ENCODE assay signal across 8 cellular contexts in the genomic region with DNA sequence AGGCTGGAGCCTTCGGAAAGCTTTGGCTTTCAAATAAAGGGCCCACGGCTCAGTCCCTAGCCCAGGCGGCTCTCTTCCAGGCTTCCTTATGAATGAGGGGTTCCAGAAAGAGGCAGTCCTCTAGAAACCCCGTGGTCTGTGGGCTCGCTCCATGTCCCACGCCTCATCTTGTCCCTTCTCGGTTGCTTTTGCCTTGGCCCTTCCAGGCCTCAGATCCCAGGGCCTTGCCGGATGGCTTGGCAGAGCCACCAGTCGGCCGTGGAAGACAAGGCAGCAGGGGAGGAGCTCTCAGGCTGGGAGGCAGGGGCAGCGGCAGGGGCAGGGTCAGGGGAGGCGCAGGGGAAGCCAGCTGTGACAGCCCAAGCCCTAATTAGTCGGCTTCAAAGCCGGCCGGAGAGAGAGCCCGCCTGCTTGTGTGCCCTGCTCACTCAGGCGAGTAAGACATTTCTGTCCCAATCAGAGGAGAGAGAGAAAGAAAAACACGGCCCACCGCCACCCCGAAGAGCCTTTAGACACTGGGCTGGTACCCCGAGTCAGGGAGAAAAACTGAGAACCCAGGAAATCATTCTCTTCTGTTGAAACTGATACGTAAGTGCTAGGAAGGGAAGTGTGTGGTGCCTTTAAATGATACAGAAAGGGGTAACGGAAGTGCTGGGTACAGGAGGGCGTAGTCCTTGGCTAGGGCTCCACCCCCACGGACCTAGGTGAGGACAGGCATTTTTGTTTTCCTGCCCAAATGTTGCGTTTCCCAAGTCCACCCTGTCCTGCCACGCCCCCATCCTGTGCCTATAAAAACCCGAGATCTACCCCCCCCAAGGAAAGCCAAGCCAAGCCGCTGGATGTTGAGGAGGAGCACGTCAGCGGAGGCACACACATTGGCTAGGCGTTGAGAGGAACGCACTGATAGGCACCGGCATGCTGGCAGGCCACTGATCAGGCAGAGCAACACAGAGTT. TPM values are rescaled to one million over a fixed set of nuclear protein-coding genes. Genes with fewer than 3 reads are reported as not detected.
DNase-seq lines count a peak whose midpoint lies in the region; ATAC-seq and TF ChIP-seq lines count a peak whose summit lies in the region.

No MANE protein-coding gene starts in this region.

- H3K36me3 Mint-ChIP-seq in activated CD4-positive, alpha-beta T cell treated with anti-CD3 and anti-CD28 coated beads, Interleukin-2, amount 10 ng/mL, durations not matched to agents 7 days and 5 days (ENCODE audit: low read depth) = no peaks in the 10 kb centered on the region

- POLR2A ChIA-PET in activated CD4-positive, alpha-beta T cell treated with anti-CD3 and anti-CD28 coated beads, Interleukin-2, amount 10 ng/mL, durations not matched to agents 7 days and 5 days (lab: Charles Lee) = no interaction called here

- no peaks in the 10 kb centered on the region for H3K27me3 ChIP-seq in upper lobe of left lung

- H3K27ac Mint-ChIP-seq in activated CD4-positive, alpha-beta T cell treated with anti-CD3 and anti-CD28 coated beads, Interleukin-2, amount 10 ng/mL, durations not matched to agents 7 days and 5 days = peak overlapping the region; percentile 57

- no peak for TF ChIP-seq CTCF in astrocyte of the spinal cord (IDR thresholded peaks at IDR 0.05; ENCODE audit: low read depth, low read length)
- no peak for TF ChIP-seq CTCF in upper lobe of left lung (IDR thresholded peaks at IDR 0.05)

- no peaks in the 10 kb centered on the region for H3K9me3 Mint-ChIP-seq in activated CD4-positive, alpha-beta T cell treated with anti-CD3 and anti-CD28 coated beads, Interleukin-2, amount 10 ng/mL, durations not matched to agents 7 days and 5 days

- H3K4me1 ChIP-seq in upper lobe of left lung = peaks cover 0 to 6% (median 0%) of the 10 kb centered on the region in 4 donors

- no peak for DNase-seq in activated CD4-positive, alpha-beta T cell treated with anti-CD3 and anti-CD28 coated beads, Interleukin-2, amount 10 ng/mL, durations not matched to agents 7 days and 5 days
- no peak for DNase-seq in activated CD4-positive, alpha-beta T cell treated with anti-CD3 and anti-CD28 coated beads for 4 hours
- DNase-seq in astrocyte of the spinal cord (ENCODE audit: low read depth, low spot score) (peak; percentile 13), kidney glomerular epithelial cell (lab: John Stamatoyannopoulos, UW) (peak; percentile 86), upper lobe of left lung (peak in 1 of 2 donors; percentile 69), cerebellar cortex (ENCODE audit: low spot score) (no peak)

- ATAC-seq in upper lobe of left lung (ENCODE audit: low FRiP score in 2 of 2) (peak; percentile 51 to 60), GM18873 (IDR thresholded peaks at IDR 0.05; ENCODE audit: low FRiP score, unreplicated experiment) (no peak), GM21786 (IDR thresholded peaks at IDR 0.05; ENCODE audit: unreplicated experiment) (no peak)

- WGBS in upper lobe of left lung, 2 donors = 52 to 64% methylated on average over 32 to 34 of the region's 34 CpGs

- H3K27ac ChIP-seq in upper lobe of left lung = no peak overlapping the region

- H3K27me3 Mint-ChIP-seq in activated CD4-positive, alpha-beta T cell treated with anti-CD3 and anti-CD28 coated beads, Interleukin-2, amount 10 ng/mL, durations not matched to agents 7 days and 5 days = peaks cover 13% of the 10 kb centered on the region

- H3K9me3 ChIP-seq in upper lobe of left lung = no peaks in the 10 kb centered on the region

- no peak for TF ChIP-seq EP300 in upper lobe of left lung (IDR thresholded peaks at IDR 0.05)

- no peaks in the 10 kb centered on the region for H3K36me3 ChIP-seq in upper lobe of left lung

- CTCF ChIA-PET in activated CD4-positive, alpha-beta T cell treated with anti-CD3 and anti-CD28 coated beads, Interleukin-2, amount 10 ng/mL, durations not matched to agents 7 days and 5 days (lab: Charles Lee) = no interaction called here

- no peak for TF ChIP-seq POLR2A in upper lobe of left lung (IDR thresholded peaks at IDR 0.05)

- H3K4me3 Mint-ChIP-seq in activated CD4-positive, alpha-beta T cell treated with anti-CD3 and anti-CD28 coated beads, Interleukin-2, amount 10 ng/mL, durations not matched to agents 7 days and 5 days = no peak overlapping the region

- no peak overlapping the region for H3K4me3 ChIP-seq in astrocyte of the spinal cord (ENCODE audit: low read depth, low read length)
- H3K4me3 ChIP-seq in upper lobe of left lung = peak overlapping the region in 1 of 4 donors; percentile 27

- H3K4me1 Mint-ChIP-seq in activated CD4-positive, alpha-beta T cell treated with anti-CD3 and anti-CD28 coated beads, Interleukin-2, amount 10 ng/mL, durations not matched to agents 7 days and 5 days = peaks cover 2% of the 10 kb centered on the region

- in situ Hi-C loops in astrocyte of the spinal cord (cut with HindIII; ENCODE audit: low sequenced_read_pairs) = no loop called here

RNA-seq across cellular contexts. Expression of a gene that starts 27.8 kb away (rescaled TPM):
- total RNA-seq in activated CD4-positive, alpha-beta T cell treated with anti-CD3 and anti-CD28 coated beads, Interleukin-2, amount 10 ng/mL, durations not matched to agents 7 days and 5 days = under 1 TPM; 0.22 to 0.46 TPM
- total RNA-seq in upper lobe of left lung = under 1 TPM in 1 of 6 donors, not detected in 5; 0.17 TPM

Comparison
In these comparisons a context has a peak if more than half of its experiments do, and no peak if none do; other contexts are left out.
1. DNase-seq: peak in astrocyte of the spinal cord (single experiment) and kidney glomerular epithelial cell (single experiment); none in activated CD4-positive, alpha-beta T cell treated with anti-CD3 and anti-CD28 coated beads, Interleukin-2, amount 10 ng/mL, durations not matched to agents 7 days and 5 days (single experiment), activated CD4-positive, alpha-beta T cell treated with anti-CD3 and anti-CD28 coated beads for 4 hours (0 of 2) and cerebellar cortex (single experiment).
2. ATAC-seq: peak in upper lobe of left lung (2 of 2); none in GM18873 (single experiment) and GM21786 (single experiment).